1 cellular context compared by ENCODE assay signal in genomic region chr7:7178081-7178480, GRCh38.
TF ChIP-seq lines count a peak whose summit lies in the region.

No MANE protein-coding gene starts in this region.

TF ChIP-seq in GM23338, 12 proteins besides CTCF, POLR2A, EP300 and RAD21 (continued from another document):
- TF ChIP-seq ZNF462 (CRISPR knock-in tag; IDR thresholded peaks at IDR 0.05) (no peak), EZH2phosphoT487 (IDR thresholded peaks at IDR 0.05; ENCODE audit: unreplicated experiment) (no peak)
